ENCODE assay signal across 26 cellular contexts in genomic region chr14:106269029-106269428, GRCh38.
"Had no signal": no experiment of that assay in that cellular context is flagged by ENCODE, and none has a peak within 500 bp of the region (broad histone marks: within the 10 kb centered on the region; RNA-seq: fewer than 3 reads in every experiment).

No MANE protein-coding gene starts in this region.

- H3K4me3 Mint-ChIP-seq: activated CD4-positive, alpha-beta memory T cell treated with anti-CD3 and anti-CD28 coated beads, Interleukin-2, amount 10 ng/mL, durations not matched to agents 7 days and 5 days; activated CD4-positive, alpha-beta T cell treated with anti-CD3 and anti-CD28 coated beads, Interleukin-2, amount 10 ng/mL, durations not matched to agents 24 days and 14 days; activated naive CD8-positive, alpha-beta T cell; activated T-helper 17 cell treated with anti-CD3 and anti-CD28 coated beads, Interleukin-2, amount 50 U/mL, for 72 hours; effector memory CD8-positive, alpha-beta T cell; immature natural killer cell; neural crest cell; stimulated activated effector memory CD8-positive, alpha-beta T cell treated with anti-CD3 and anti-CD28 coated beads, Interleukin-12 subunit alpha, Interleukin-12 subunit beta, amount 100 ng/mL, for 72 hours; type B pancreatic cell had no signal

- H3K79me2 ChIP-seq: hepatocyte had no signal

- ATAC-seq: left lobe of liver, lower lobe of right lung, right lobe of liver had no signal

- H2AFZ ChIP-seq: hepatocyte had no signal

- H3K9me3 ChIP-seq: adrenal gland, ascending aorta, esophagus muscularis mucosa, lower lobe of right lung, right lobe of liver, thoracic aorta had no signal

- H3K4me2 ChIP-seq: hepatocyte had no signal

- H3K9me3 Mint-ChIP-seq: activated CD4-positive, alpha-beta memory T cell treated with anti-CD3 and anti-CD28 coated beads, Interleukin-2, amount 10 ng/mL, durations not matched to agents 7 days and 5 days; activated CD4-positive, alpha-beta T cell treated with anti-CD3 and anti-CD28 coated beads, Interleukin-2, amount 10 ng/mL, durations not matched to agents 24 days and 14 days; activated T-helper 17 cell treated with anti-CD3 and anti-CD28 coated beads, Interleukin-2, amount 50 U/mL, for 72 hours; effector memory CD8-positive, alpha-beta T cell; immature natural killer cell; naive thymus-derived CD4-positive, alpha-beta T cell; stimulated activated effector memory CD8-positive, alpha-beta T cell treated with anti-CD3 and anti-CD28 coated beads, Interleukin-12 subunit alpha, Interleukin-12 subunit beta, amount 100 ng/mL, for 72 hours; type B pancreatic cell had no signal

- H3K27me3 Mint-ChIP-seq: type B pancreatic cell had no signal

- H3K36me3 ChIP-seq: adrenal gland, ascending aorta, brain microvascular endothelial cell, esophagus muscularis mucosa, lower lobe of right lung, right lobe of liver, thoracic aorta had no signal

- H3K4me1 ChIP-seq: adrenal gland, ascending aorta, esophagus muscularis mucosa, lower lobe of right lung, right lobe of liver had no signal

- DNase-seq: brain microvascular endothelial cell, caudate nucleus, dermis blood vessel endothelial cell, glutamatergic neuron, occipital lobe, posterior cingulate gyrus, right lobe of liver had no signal

- H3K4me1 Mint-ChIP-seq: activated T-helper 17 cell treated with anti-CD3 and anti-CD28 coated beads, Interleukin-2, amount 50 U/mL, for 72 hours; neural crest cell; stimulated activated effector memory CD8-positive, alpha-beta T cell treated with anti-CD3 and anti-CD28 coated beads, Interleukin-12 subunit alpha, Interleukin-12 subunit beta, amount 100 ng/mL, for 72 hours had no signal

- H3K36me3 Mint-ChIP-seq: activated naive CD8-positive, alpha-beta T cell; immature natural killer cell; naive thymus-derived CD4-positive, alpha-beta T cell; stimulated activated effector memory CD8-positive, alpha-beta T cell treated with anti-CD3 and anti-CD28 coated beads, Interleukin-12 subunit alpha, Interleukin-12 subunit beta, amount 100 ng/mL, for 72 hours; type B pancreatic cell had no signal

- H3K27ac Mint-ChIP-seq: activated CD4-positive, alpha-beta memory T cell treated with anti-CD3 and anti-CD28 coated beads, Interleukin-2, amount 10 ng/mL, durations not matched to agents 7 days and 5 days; activated CD4-positive, alpha-beta T cell treated with anti-CD3 and anti-CD28 coated beads, Interleukin-2, amount 10 ng/mL, durations not matched to agents 24 days and 14 days; activated naive CD8-positive, alpha-beta T cell; activated T-helper 17 cell treated with anti-CD3 and anti-CD28 coated beads, Interleukin-2, amount 50 U/mL, for 72 hours; effector memory CD8-positive, alpha-beta T cell; stimulated activated effector memory CD8-positive, alpha-beta T cell treated with anti-CD3 and anti-CD28 coated beads, Interleukin-12 subunit alpha, Interleukin-12 subunit beta, amount 100 ng/mL, for 72 hours; type B pancreatic cell had no signal

- H3K27me3 ChIP-seq: ascending aorta, brain microvascular endothelial cell, hepatocyte had no signal

- H3K27ac ChIP-seq: adrenal gland, ascending aorta, brain microvascular endothelial cell, esophagus muscularis mucosa, hepatocyte, lower lobe of right lung, right lobe of liver, thoracic aorta had no signal

- H3K4me3 ChIP-seq: adrenal gland, ascending aorta, esophagus muscularis mucosa, hepatocyte, lower lobe of right lung, right lobe of liver, thoracic aorta had no signal

- FAIRE-seq: endothelial cell of umbilical vein, small intestine had no signal
